Comparison of ENCODE assay signal across 1 cellular context in the genomic region with DNA sequence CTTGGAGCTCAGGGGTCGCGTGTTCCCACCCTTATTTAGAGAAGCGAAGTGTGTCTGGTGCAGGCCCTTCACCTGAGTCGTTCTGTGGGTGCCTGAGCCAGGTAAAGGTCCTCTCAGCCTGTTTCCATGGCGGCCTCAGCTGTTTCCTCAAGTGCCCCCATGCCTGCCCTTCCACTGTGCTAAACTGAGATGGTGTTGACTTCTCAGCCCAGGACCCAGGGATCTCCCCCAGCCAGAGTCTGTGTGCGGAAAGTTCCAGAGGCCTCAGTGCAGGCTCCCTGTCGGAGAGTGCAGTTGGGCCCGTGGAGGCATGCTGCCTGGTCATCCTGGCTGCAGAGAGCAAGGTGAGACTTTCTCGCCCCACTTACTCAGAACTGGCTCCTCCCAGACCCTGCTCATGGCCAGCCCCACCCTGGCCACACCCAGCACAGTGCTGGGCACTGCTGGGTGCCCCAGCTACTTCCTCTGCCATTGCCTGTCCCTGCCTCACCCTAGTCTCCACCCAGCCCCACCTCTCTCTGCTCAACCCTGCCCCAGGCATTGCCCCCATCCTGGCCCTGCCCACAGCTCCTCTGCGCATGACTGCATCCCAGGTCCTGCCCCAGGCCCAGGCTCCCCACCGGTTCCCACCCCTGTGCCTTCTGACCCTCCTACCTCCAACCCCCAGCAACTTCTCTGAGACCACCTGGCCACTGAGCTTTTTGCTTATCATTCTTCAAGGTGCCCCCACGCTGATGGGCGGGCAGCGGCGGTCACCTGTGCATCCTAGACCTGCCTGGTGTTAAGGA.
TF ChIP-seq lines count a peak whose summit lies in the region.

No MANE protein-coding gene starts in this region.

TF ChIP-seq in SK-N-SH, 30 proteins besides CTCF, POLR2A, EP300 and RAD21 (continued from another document):
- TF ChIP-seq, protein P1, sequence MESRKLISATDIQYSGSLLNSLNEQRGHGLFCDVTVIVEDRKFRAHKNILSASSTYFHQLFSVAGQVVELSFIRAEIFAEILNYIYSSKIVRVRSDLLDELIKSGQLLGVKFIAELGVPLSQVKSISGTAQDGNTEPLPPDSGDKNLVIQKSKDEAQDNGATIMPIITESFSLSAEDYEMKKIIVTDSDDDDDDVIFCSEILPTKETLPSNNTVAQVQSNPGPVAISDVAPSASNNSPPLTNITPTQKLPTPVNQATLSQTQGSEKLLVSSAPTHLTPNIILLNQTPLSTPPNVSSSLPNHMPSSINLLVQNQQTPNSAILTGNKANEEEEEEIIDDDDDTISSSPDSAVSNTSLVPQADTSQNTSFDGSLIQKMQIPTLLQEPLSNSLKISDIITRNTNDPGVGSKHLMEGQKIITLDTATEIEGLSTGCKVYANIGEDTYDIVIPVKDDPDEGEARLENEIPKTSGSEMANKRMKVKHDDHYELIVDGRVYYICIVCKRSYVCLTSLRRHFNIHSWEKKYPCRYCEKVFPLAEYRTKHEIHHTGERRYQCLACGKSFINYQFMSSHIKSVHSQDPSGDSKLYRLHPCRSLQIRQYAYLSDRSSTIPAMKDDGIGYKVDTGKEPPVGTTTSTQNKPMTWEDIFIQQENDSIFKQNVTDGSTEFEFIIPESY (IDR thresholded peaks at IDR 0.05; ENCODE audit: borderline replicate concordance, low read depth): no peak
- TF ChIP-seq NRF1 (IDR thresholded peaks at IDR 0.05; ENCODE audit: low read depth, low read length) (no peak), FOXM1 (IDR thresholded peaks at IDR 0.05; ENCODE audit: low read depth) (no peak), MXI1 (IDR thresholded peaks at IDR 0.05; ENCODE audit: low read depth, low read length) (no peak), GABPA (IDR thresholded peaks at IDR 0.05; ENCODE audit: low read depth) (no peak), SIN3A (IDR thresholded peaks at IDR 0.05; ENCODE audit: borderline replicate concordance, low read depth, low read length) (no peak), RXRA (IDR thresholded peaks at IDR 0.05; ENCODE audit: borderline replicate concordance, low read depth) (no peak)
- TF ChIP-seq, protein P2, sequence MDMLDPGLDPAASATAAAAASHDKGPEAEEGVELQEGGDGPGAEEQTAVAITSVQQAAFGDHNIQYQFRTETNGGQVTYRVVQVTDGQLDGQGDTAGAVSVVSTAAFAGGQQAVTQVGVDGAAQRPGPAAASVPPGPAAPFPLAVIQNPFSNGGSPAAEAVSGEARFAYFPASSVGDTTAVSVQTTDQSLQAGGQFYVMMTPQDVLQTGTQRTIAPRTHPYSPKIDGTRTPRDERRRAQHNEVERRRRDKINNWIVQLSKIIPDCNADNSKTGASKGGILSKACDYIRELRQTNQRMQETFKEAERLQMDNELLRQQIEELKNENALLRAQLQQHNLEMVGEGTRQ (IDR thresholded peaks at IDR 0.05; ENCODE audit: borderline replicate concordance, low read depth, low read length): no peak
- TF ChIP-seq, protein P3, sequence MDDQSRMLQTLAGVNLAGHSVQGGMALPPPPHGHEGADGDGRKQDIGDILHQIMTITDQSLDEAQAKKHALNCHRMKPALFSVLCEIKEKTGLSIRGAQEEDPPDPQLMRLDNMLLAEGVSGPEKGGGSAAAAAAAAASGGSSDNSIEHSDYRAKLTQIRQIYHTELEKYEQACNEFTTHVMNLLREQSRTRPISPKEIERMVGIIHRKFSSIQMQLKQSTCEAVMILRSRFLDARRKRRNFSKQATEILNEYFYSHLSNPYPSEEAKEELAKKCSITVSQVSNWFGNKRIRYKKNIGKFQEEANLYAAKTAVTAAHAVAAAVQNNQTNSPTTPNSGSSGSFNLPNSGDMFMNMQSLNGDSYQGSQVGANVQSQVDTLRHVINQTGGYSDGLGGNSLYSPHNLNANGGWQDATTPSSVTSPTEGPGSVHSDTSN (IDR thresholded peaks at IDR 0.05): no peak
TF ChIP-seq in SK-N-SH: peak in this region for 0.
